ENCODE assay signal across 8 cellular contexts in the genomic region with DNA sequence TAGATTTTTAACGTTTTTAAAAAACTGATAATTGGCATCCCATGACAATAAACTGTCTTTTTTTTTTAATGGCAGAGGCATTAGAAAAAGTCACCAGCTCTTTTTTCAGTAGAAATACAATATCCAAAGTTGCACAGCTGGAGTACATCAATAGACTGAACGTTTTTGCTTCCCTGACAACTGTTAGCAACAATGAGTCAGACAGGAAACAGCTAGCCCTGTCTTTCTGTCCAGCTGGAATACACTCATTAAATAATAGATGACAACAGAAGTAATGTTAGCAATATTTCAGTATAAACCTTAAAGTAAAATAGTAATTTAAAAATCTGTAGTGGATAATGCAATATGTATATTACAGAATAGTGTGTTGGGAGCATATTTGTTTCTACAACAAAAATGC.
DNase-seq lines count a peak whose midpoint lies in the region; ATAC-seq and TF ChIP-seq lines count a peak whose summit lies in the region.
"Had no signal": no experiment of that assay in that cellular context is flagged by ENCODE, and none has a peak within 500 bp of the region (broad histone marks: within the 10 kb centered on the region; RNA-seq: fewer than 3 reads in every experiment).

No MANE protein-coding gene starts in this region.

- peak overlapping the region; percentile 90; the same call in 1 of the 2 replicates for H3K27ac ChIP-seq in IMR-90 (ENCODE audit: insufficient read depth, low read length)
- H3K27ac ChIP-seq in suprapubic skin: peak overlapping the region; percentile 52

- TF ChIP-seq POLR2A in IMR-90 (IDR thresholded peaks at IDR 0.05; ENCODE audit: low read depth, low read length): no peak
- TF ChIP-seq POLR2A in suprapubic skin (IDR thresholded peaks at IDR 0.05): no peak

- no peak for TF ChIP-seq EP300 in suprapubic skin (IDR thresholded peaks at IDR 0.05)

- H3K56ac ChIP-seq in IMR-90 (ENCODE audit: extremely low read depth, insufficient read depth, low read length): no peak overlapping the region

- H3K9me1 ChIP-seq in IMR-90 (ENCODE audit: insufficient read depth, low read length): 0 out of 2 replicates have a peak, but pooled peaks cover 3% of the 10 kb centered on the region

- H4K91ac ChIP-seq in IMR-90 (ENCODE audit: insufficient read depth, low read depth, low read length): no peak overlapping the region

- ATAC-seq in IMR-90 (ENCODE audit: low read depth): peak; percentile 87
- ATAC-seq in GM18517 (IDR thresholded peaks at IDR 0.05; ENCODE audit: unreplicated experiment): no peak

- no peak overlapping the region for H2AK9ac ChIP-seq in IMR-90 (replicated peaks; ENCODE audit: low read depth, low read length, poor library complexity)

- H3K23ac ChIP-seq in IMR-90 (ENCODE audit: low read depth, low read length): no peak overlapping the region

- CTCF ChIA-PET in IMR-90 (lab: Yijun Ruan, JAX): interaction anchor here (0.6 to 0.9 kb wide), 3 partner anchors 10 to 963 kb away, joined by 3 to 5 read pairs (median 3); no protein-coding TSS in a partner anchor

- peaks cover 4% of the 10 kb centered on the region; the same call in 1 of the 2 replicates for H4K20me1 ChIP-seq in IMR-90 (ENCODE audit: insufficient read depth, low read length)

- WGBS in IMR-90 (ENCODE audit: extremely low coverage in 2 of 2, insufficient read length in 1 of 2), 2 experiments: no CpG with 5 or more reads among the region's 2 CpGs
- 19% methylated on average over 2 of the region's 2 CpGs for WGBS in suprapubic skin

- H3K79me1 ChIP-seq in IMR-90 (ENCODE audit: low read depth in 1 of 2, low read length in 2 of 2): no peaks in the 10 kb centered on the region

- H2AFZ ChIP-seq in IMR-90 (replicated peaks; ENCODE audit: low read length, poor library complexity): no peak overlapping the region

- H3K14ac ChIP-seq in IMR-90 (replicated peaks; ENCODE audit: low read depth, low read length): no peak overlapping the region

- no peaks in the 10 kb centered on the region for H3K36me3 ChIP-seq in IMR-90 (ENCODE audit: control insufficient read depth, insufficient read depth, low read length)
- no peaks in the 10 kb centered on the region for H3K36me3 ChIP-seq in suprapubic skin

- BruUV-seq in IMR-90 (replicated peaks; lab: Mats Ljungman, UMichigan): no TSS peak

- no peak overlapping the region for H2BK15ac ChIP-seq in IMR-90 (ENCODE audit: low read depth, low read length)

- H3K4me1 ChIP-seq in IMR-90 (ENCODE audit: control insufficient read depth, insufficient read depth, low read length) (peaks cover 4% of the 10 kb centered on the region), suprapubic skin (peaks cover 14% of the 10 kb centered on the region)

- DNase-seq in IMR-90: peak; percentile 92
- DNase-seq in brain pericyte (ENCODE audit: low read depth, low spot score): peak; percentile 57
- peak; percentile 62 for DNase-seq in iris pigment epithelial cell (ENCODE audit: low read depth)
- DNase-seq in suprapubic skin (ENCODE audit: low spot score in 2 of 2): no peak
- no peak for DNase-seq in stimulated activated CD8-positive, alpha-beta memory T cell treated with anti-CD3 and anti-CD28 coated beads, Interleukin-4, amount 100 ng/mL, for 48 hours
- no peak for DNase-seq in activated naive CD4-positive, alpha-beta T cell (lab: John Stamatoyannopoulos, UW)
- DNase-seq: NCI-H524 treated with DMSO at 0.1 percent for 48 hours had no signal

- no peak overlapping the region for H3K9ac ChIP-seq in IMR-90 (ENCODE audit: low read depth, low read length)

- peak overlapping the region; percentile 33; the same call in 1 of the 2 replicates for H3K4ac ChIP-seq in IMR-90 (ENCODE audit: low read depth, low read length)

- H2BK120ac ChIP-seq in IMR-90 (ENCODE audit: low read depth, low read length): no peak overlapping the region

- H3K4me3 ChIP-seq in IMR-90 (ENCODE audit: insufficient read depth, low read depth, low read length) (no peak overlapping the region), suprapubic skin (no peak overlapping the region)

- dilution Hi-C loops in IMR-90 (cut with HindIII; ENCODE audit: low sequenced_read_pairs, unreplicated experiment): no loop called here

- H3K9me3 ChIP-seq in IMR-90 (ENCODE audit: control insufficient read depth, insufficient read depth, low read length) (no peaks in the 10 kb centered on the region), suprapubic skin (no peaks in the 10 kb centered on the region)

- H2AK5ac ChIP-seq in IMR-90 (ENCODE audit: low read depth, low read length): no peak overlapping the region

- in situ Hi-C loops in IMR-90 (cut with MboI; ENCODE audit: low sequenced_read_pairs): no loop called here

- H3K27me3 ChIP-seq in IMR-90 (ENCODE audit: control insufficient read depth, insufficient read depth, low read length) (no peaks in the 10 kb centered on the region), suprapubic skin (no peaks in the 10 kb centered on the region)

- no peak for TF ChIP-seq RAD21 in IMR-90 (IDR thresholded peaks at IDR 0.05; ENCODE audit: low read length)

- no peak overlapping the region for H3K18ac ChIP-seq in IMR-90 (ENCODE audit: low read depth, low read length)

- no peak overlapping the region for H4K5ac ChIP-seq in IMR-90 (ENCODE audit: low read depth, low read length)

- peak overlapping the region; percentile 3 for H2BK5ac ChIP-seq in IMR-90 (ENCODE audit: low read depth, low read length, poor library complexity, severe bottlenecking)

- POLR2A ChIA-PET in IMR-90 (lab: Charles Lee; ENCODE audit: unreplicated experiment): no interaction called here

- H4K8ac ChIP-seq in IMR-90 (ENCODE audit: low read depth in 2 of 2, low read length in 2 of 2): 0 out of 4 replicates have a peak overlapping the region, but pooled peaks of 1 of the 2 experiments have one; percentile 30

- intact Hi-C loops in IMR-90 (cut with micrococcal nuclease): loop anchor here (5.0 kb wide), 1 partner anchor 149 kb away; no protein-coding TSS in a partner anchor

- TF ChIP-seq CTCF in IMR-90 (conservative IDR thresholded peaks at IDR 0.05; ENCODE audit: low read depth, low read length): no peak
- TF ChIP-seq CTCF in suprapubic skin (IDR thresholded peaks at IDR 0.05): no peak

- H2BK20ac ChIP-seq in IMR-90 (ENCODE audit: low read depth, low read length): no peak overlapping the region

- peak overlapping the region; percentile 20 for H3K4me2 ChIP-seq in IMR-90 (ENCODE audit: low read depth, low read length)

TF ChIP-seq in IMR-90, 13 proteins besides CTCF, POLR2A, EP300 and RAD21:
- TF ChIP-seq MXI1 (IDR thresholded peaks at IDR 0.05; ENCODE audit: borderline replicate concordance, low read depth, low read length) (no peak), FOS (IDR thresholded peaks at IDR 0.05; ENCODE audit: low read depth, low read length) (peak; percentile 85; the same call in 1 of the 2 replicates)

Comparison
In these comparisons a context has a peak if more than half of its experiments do, and no peak if none do; other contexts are left out.
1. DNase-seq: peak in IMR-90 (single experiment), brain pericyte (single experiment) and iris pigment epithelial cell (single experiment); none in suprapubic skin (0 of 2), stimulated activated CD8-positive, alpha-beta memory T cell treated with anti-CD3 and anti-CD28 coated beads, Interleukin-4, amount 100 ng/mL, for 48 hours (single experiment) and activated naive CD4-positive, alpha-beta T cell (0 of 4).